ENCODE assay signal across 8 cellular contexts in genomic region chr16:57084257-57084770, GRCh38. TPM values are rescaled to one million over a fixed set of nuclear protein-coding genes. Genes with fewer than 3 reads are reported as not detected.
DNase-seq lines count a peak whose midpoint lies in the region; ATAC-seq and TF ChIP-seq lines count a peak whose summit lies in the region.

No MANE protein-coding gene starts in this region.

- no peaks in the 10 kb centered on the region for H3K9me2 ChIP-seq in OCI-LY1 (ENCODE audit: low read depth, low read length)

- H3K79me2 ChIP-seq in OCI-LY1 (ENCODE audit: insufficient read depth, low read length) = no peaks in the 10 kb centered on the region

- no peaks in the 10 kb centered on the region for H4K20me1 ChIP-seq in OCI-LY1 (ENCODE audit: insufficient read depth, low read length)

- no peak overlapping the region for H3K4me3 ChIP-seq in OCI-LY1 (ENCODE audit: low read depth, low read length, poor library complexity, severe bottlenecking)

- H3K9ac ChIP-seq in OCI-LY1 (ENCODE audit: low read length) = no peak overlapping the region; the same call in 1 of the 2 replicates

- peak; percentile 61 for ATAC-seq in HG03108 (IDR thresholded peaks at IDR 0.05; ENCODE audit: unreplicated experiment)
- peak; percentile 85 for ATAC-seq in esophagus mucosa
- ATAC-seq in naive B cell (ENCODE audit: low read depth in 2 of 2) = peak; percentile 82 to 84
- ATAC-seq in stimulated activated memory B cell treated with anti-CD40 and anti-IgM and Interleukin-4, amounts not matched to agents 10 μg/mL and 1 μg/mL and 100 μg/mL, for 72 hours = peak; percentile 82
- no peak for ATAC-seq in GM18502 (IDR thresholded peaks at IDR 0.05; ENCODE audit: poor library complexity, unreplicated experiment)

- TF ChIP-seq CTCF in OCI-LY1 (IDR thresholded peaks at IDR 0.05; ENCODE audit: low read length) = peak; percentile 98

- peaks cover 28% of the 10 kb centered on the region for H3K4me1 ChIP-seq in OCI-LY1 (ENCODE audit: insufficient read depth, low read length, severe bottlenecking)

- H3K27ac ChIP-seq in OCI-LY1 (ENCODE audit: low read depth, low read length, poor library complexity, severe bottlenecking) = peak overlapping the region; percentile 66

- peak; percentile 75 for DNase-seq in EL
- DNase-seq in activated T-cell treated with anti-CD3 and anti-CD28 coated beads for 1 hour (ENCODE audit: low read depth) = peak; percentile 59
- DNase-seq in naive B cell = peak; percentile 66

- no peaks in the 10 kb centered on the region for H3K36me3 ChIP-seq in OCI-LY1 (ENCODE audit: insufficient read depth, low read length)

- H3F3A ChIP-seq in OCI-LY1 (ENCODE audit: insufficient read depth, low read length) = no peaks in the 10 kb centered on the region

- H3K4me1 Mint-ChIP-seq in naive B cell = peaks cover 6 to 15% (median 7%) of the 10 kb centered on the region in 3 donors
- peaks cover 10% of the 10 kb centered on the region for H3K4me1 Mint-ChIP-seq in stimulated activated memory B cell treated with anti-CD40 and anti-IgM and Interleukin-4, amounts not matched to agents 10 μg/mL and 1 μg/mL and 100 μg/mL, for 72 hours

- no peaks in the 10 kb centered on the region for H3K36me3 Mint-ChIP-seq in naive B cell
- peaks cover 13% of the 10 kb centered on the region for H3K36me3 Mint-ChIP-seq in stimulated activated memory B cell treated with anti-CD40 and anti-IgM and Interleukin-4, amounts not matched to agents 10 μg/mL and 1 μg/mL and 100 μg/mL, for 72 hours

- no peaks in the 10 kb centered on the region for H3K27me3 ChIP-seq in OCI-LY1 (ENCODE audit: insufficient read depth, low read length)

- H3K9me3 Mint-ChIP-seq in naive B cell = no peaks in the 10 kb centered on the region
- no peaks in the 10 kb centered on the region for H3K9me3 Mint-ChIP-seq in stimulated activated memory B cell treated with anti-CD40 and anti-IgM and Interleukin-4, amounts not matched to agents 10 μg/mL and 1 μg/mL and 100 μg/mL, for 72 hours

- H3K4me2 ChIP-seq in OCI-LY1 (ENCODE audit: low read length) = no peak overlapping the region

- H3K27ac Mint-ChIP-seq in naive B cell = peak overlapping the region in 4 of 6 donors; percentile 7 to 85 (median 38)
- peak overlapping the region; percentile 6 for H3K27ac Mint-ChIP-seq in stimulated activated memory B cell treated with anti-CD40 and anti-IgM and Interleukin-4, amounts not matched to agents 10 μg/mL and 1 μg/mL and 100 μg/mL, for 72 hours

- H2AFZ ChIP-seq in OCI-LY1 (ENCODE audit: low read length) = no peak overlapping the region

- H3K4me3 Mint-ChIP-seq in naive B cell = no peak overlapping the region
- no peak overlapping the region for H3K4me3 Mint-ChIP-seq in stimulated activated memory B cell treated with anti-CD40 and anti-IgM and Interleukin-4, amounts not matched to agents 10 μg/mL and 1 μg/mL and 100 μg/mL, for 72 hours

- H3K9me3 ChIP-seq in OCI-LY1 (ENCODE audit: low read length) = no peaks in the 10 kb centered on the region

- H3K27me3 Mint-ChIP-seq in naive B cell = no peaks in the 10 kb centered on the region
- H3K27me3 Mint-ChIP-seq in stimulated activated memory B cell treated with anti-CD40 and anti-IgM and Interleukin-4, amounts not matched to agents 10 μg/mL and 1 μg/mL and 100 μg/mL, for 72 hours = no peaks in the 10 kb centered on the region

RNA-seq across cellular contexts. Expression of gene CPNE2, which starts 8.1 kb away (rescaled TPM):
- 14.2 TPM for total RNA-seq in esophagus mucosa
- polyA plus RNA-seq in naive B cell (ENCODE audit: low read depth in 6 of 6) = 1 to 10 TPM in 1 of 6 donors, under 1 TPM in 3, not detected in 2; 0.53 to 1.3 (median 0.76) TPM
